Comparison of ENCODE assay signal across 9 cellular contexts in the genomic region with DNA sequence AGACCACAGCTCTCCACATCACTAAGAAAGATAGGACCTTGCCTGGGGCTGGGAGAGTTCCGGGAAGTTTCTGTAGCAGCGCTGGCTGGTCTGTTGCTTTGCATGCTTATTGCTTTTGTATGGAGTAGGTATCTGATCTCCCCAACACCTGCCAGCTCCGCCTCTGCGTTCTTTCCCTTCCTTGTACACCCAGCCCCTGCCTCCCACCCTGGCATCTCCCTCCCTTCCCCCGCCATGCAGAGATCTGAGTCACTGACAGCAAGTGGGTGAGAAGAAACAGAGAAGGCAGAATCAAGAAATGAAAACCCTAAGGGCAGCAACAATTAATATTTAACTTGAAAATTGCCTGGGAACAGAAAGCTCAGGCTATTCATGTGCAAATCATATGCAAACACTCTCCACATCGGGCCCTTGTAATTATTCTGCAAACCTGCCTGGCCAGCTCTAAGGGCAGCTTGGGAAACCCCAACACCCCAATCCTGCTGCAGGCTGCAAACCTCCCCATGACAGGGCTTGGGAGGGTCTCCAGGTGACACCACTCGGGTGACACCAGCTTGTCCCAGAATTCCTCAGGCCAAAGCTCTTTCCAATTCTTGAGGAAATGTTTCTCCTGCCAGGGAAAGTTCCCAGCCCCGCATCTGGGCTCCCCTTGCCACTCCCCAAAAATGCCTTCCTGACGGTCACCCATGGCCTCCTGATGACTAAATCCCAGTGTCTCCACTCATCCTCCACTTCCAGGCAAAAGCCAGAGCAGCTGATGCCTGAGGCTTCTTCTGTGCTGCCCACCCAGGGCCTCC.
DNase-seq lines count a peak whose midpoint lies in the region; ATAC-seq, FAIRE-seq and TF ChIP-seq lines count a peak whose summit lies in the region.
"Had no signal": no experiment of that assay in that cellular context is flagged by ENCODE, and none has a peak within 500 bp of the region (broad histone marks: within the 10 kb centered on the region; RNA-seq: fewer than 3 reads in every experiment).

No MANE protein-coding gene starts in this region.

- H3K36me3 ChIP-seq in bronchial epithelial cell (ENCODE audit: control insufficient read depth, insufficient read depth, low read length), result no peaks in the 10 kb centered on the region

- H3K36me3 Mint-ChIP-seq in activated T-helper 17 cell treated with anti-CD3 and anti-CD28 coated beads, Interleukin-2, amount 50 U/mL, for 72 hours (ENCODE audit: low read depth), result no peaks in the 10 kb centered on the region

- H3K27ac ChIP-seq in temporal lobe (ENCODE audit: low read depth, low read length), result peak overlapping the region; percentile 7

- DNase-seq in NCI-H1436 (lab: John Stamatoyannopoulos, UW) (peak; percentile 29), NCI-H1436 treated with DMSO at 0.1 percent for 48 hours (lab: John Stamatoyannopoulos, UW) (no peak), bronchial epithelial cell (ENCODE audit: low read depth) (peak; percentile 51), hepatic stellate cell (ENCODE audit: low spot score) (no peak)
- no peak for DNase-seq in activated CD8-positive, alpha-beta memory T cell treated with anti-CD3 and anti-CD28 coated beads for 24 hours

- no peak overlapping the region for H3K4me3 Mint-ChIP-seq in activated T-helper 17 cell treated with anti-CD3 and anti-CD28 coated beads, Interleukin-2, amount 50 U/mL, for 72 hours

- no peak for FAIRE-seq in bronchial epithelial cell (lab: Jason Lieb, UNC)
- FAIRE-seq: TTC549 had no signal

- TF ChIP-seq CTCF in bronchial epithelial cell (IDR thresholded peaks at IDR 0.05; ENCODE audit: insufficient read depth, low read length, severe bottlenecking), result no peak

- peak; percentile 73 for ATAC-seq in HG03159 (IDR thresholded peaks at IDR 0.05; ENCODE audit: unreplicated experiment)
- ATAC-seq in activated T-helper 17 cell treated with anti-CD3 and anti-CD28 coated beads, Interleukin-2, amount 50 U/mL, for 72 hours (replicated peaks), result no peak

- no peak overlapping the region for H3K27ac Mint-ChIP-seq in activated T-helper 17 cell treated with anti-CD3 and anti-CD28 coated beads, Interleukin-2, amount 50 U/mL, for 72 hours

- no peaks in the 10 kb centered on the region for H3K27me3 ChIP-seq in bronchial epithelial cell (ENCODE audit: control insufficient read depth, insufficient read depth, low read length)

- no peak overlapping the region for H3K4me3 ChIP-seq in bronchial epithelial cell (ENCODE audit: low read depth, low read length)

- H3K9me3 Mint-ChIP-seq in activated T-helper 17 cell treated with anti-CD3 and anti-CD28 coated beads, Interleukin-2, amount 50 U/mL, for 72 hours, result no peaks in the 10 kb centered on the region

- H3K4me1 Mint-ChIP-seq in activated T-helper 17 cell treated with anti-CD3 and anti-CD28 coated beads, Interleukin-2, amount 50 U/mL, for 72 hours, result peaks cover 13% of the 10 kb centered on the region

- H3K27me3 Mint-ChIP-seq in activated T-helper 17 cell treated with anti-CD3 and anti-CD28 coated beads, Interleukin-2, amount 50 U/mL, for 72 hours, result no peaks in the 10 kb centered on the region

Comparison
In these comparisons a context has a peak if more than half of its experiments do, and no peak if none do; other contexts are left out.
1. DNase-seq: peak in NCI-H1436 (single experiment) and bronchial epithelial cell (single experiment); none in NCI-H1436 treated with DMSO at 0.1 percent for 48 hours (single experiment), activated CD8-positive, alpha-beta memory T cell treated with anti-CD3 and anti-CD28 coated beads for 24 hours (single experiment) and hepatic stellate cell (single experiment).